Comparison of ENCODE assay signal across 14 cellular contexts in the genomic region with DNA sequence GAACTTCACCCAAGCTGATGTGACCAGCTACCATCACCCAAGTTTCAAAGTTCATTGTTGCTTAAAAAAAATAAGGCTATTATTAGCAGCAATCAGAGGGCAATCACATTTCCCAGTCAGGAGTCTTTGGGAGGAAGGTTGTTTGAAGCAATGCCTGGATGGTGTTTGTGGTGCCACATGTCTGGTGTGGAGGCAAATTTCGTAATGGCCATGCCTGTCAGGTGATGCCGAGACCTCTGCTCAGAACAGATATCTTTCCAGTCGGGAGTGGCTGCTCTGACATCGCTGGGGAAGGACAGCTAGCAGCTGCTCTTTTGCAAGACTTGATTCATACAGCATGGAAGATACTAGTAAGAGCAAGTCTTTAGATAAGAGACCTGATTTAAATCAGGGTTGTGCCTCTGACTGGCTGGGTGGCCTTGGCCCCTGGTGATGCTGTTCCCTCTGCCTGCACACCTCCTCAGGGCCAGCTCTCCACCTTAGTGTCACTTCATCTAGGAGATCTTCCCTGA.
DNase-seq lines count a peak whose midpoint lies in the region; ATAC-seq, FAIRE-seq and TF ChIP-seq lines count a peak whose summit lies in the region.
"Had no signal": no experiment of that assay in that cellular context is flagged by ENCODE, and none has a peak within 500 bp of the region (broad histone marks: within the 10 kb centered on the region; RNA-seq: fewer than 3 reads in every experiment).

No MANE protein-coding gene starts in this region.

- no peak overlapping the region for H3K23ac ChIP-seq in H9 (ENCODE audit: insufficient read length, low read depth, low read length)

- H4K91ac ChIP-seq in H9 (ENCODE audit: insufficient read length, low read depth, low read length), result no peak overlapping the region

- no peaks in the 10 kb centered on the region for H3K9me2 ChIP-seq in hepatocyte (replicated peaks; ENCODE audit: insufficient read depth)

- no peaks in the 10 kb centered on the region for H3K79me2 ChIP-seq in hepatocyte
- no peaks in the 10 kb centered on the region for H3K79me2 ChIP-seq in H9 (ENCODE audit: insufficient read depth, low read length)

- intact Hi-C loops in sciatic nerve (cut with DNase I), result no loop called here

- DNase-seq in GM04503 (ENCODE audit: low read depth), result peak; percentile 21
- peak; percentile 76 for DNase-seq in bronchial epithelial cell (ENCODE audit: low read depth)
- DNase-seq in hepatocyte (ENCODE audit: low spot score), result peak; percentile 86
- no peak for DNase-seq in sciatic nerve (ENCODE audit: low spot score)
- DNase-seq in 8988T, result no peak
- DNase-seq in H9, result no peak
- no peak for DNase-seq in osteocyte (ENCODE audit: extremely low spot score, unreplicated experiment)
- DNase-seq: activated naive CD8-positive, alpha-beta T cell treated with anti-CD3 and anti-CD28 coated beads, Interleukin-2, amount 10 ng/mL, durations not matched to agents 7 days and 5 days; NCI-H1105 treated with DMSO at 0.1 percent for 48 hours; WERI-Rb-1 had no signal

- no peak overlapping the region for H2BK120ac ChIP-seq in H9 (ENCODE audit: low read depth, low read length, poor library complexity, severe bottlenecking)

- H3K4me1 Mint-ChIP-seq in H9 (no peaks in the 10 kb centered on the region), osteocyte (ENCODE audit: unreplicated experiment) (peaks cover 3% of the 10 kb centered on the region)

- H3K4me1 ChIP-seq in hepatocyte (ENCODE audit: insufficient read depth) (peaks cover 44% of the 10 kb centered on the region), H9 (ENCODE audit: insufficient read depth, low read length) (no peaks in the 10 kb centered on the region)

- no peak overlapping the region for H3K14ac ChIP-seq in H9 (ENCODE audit: insufficient read depth, low read length)

- no peak overlapping the region for H3K9ac ChIP-seq in H9 (ENCODE audit: extremely low read depth, insufficient read length, low read length)
- H3K9ac ChIP-seq: BLaER1 treated with 17β-estradiol and CSF1 and Interleukin-3, amounts not matched to agents 10 nM and 100 nM had no signal

- no peak overlapping the region for H4K8ac ChIP-seq in H9 (replicated peaks; ENCODE audit: insufficient read length, low read depth, low read length)

- H2BK20ac ChIP-seq in H9 (ENCODE audit: low read depth, low read length, poor library complexity, severe bottlenecking), result no peak overlapping the region

- H3K27ac ChIP-seq in hepatocyte (peak overlapping the region; percentile 88), H9 (ENCODE audit: insufficient read length, low read depth, low read length) (no peak overlapping the region)
- H3K27ac ChIP-seq: BLaER1 treated with 17β-estradiol and CSF1 and Interleukin-3, amounts not matched to agents 10 nM and 100 nM; ovary; WERI-Rb-1 had no signal

- H3K4ac ChIP-seq in H9 (ENCODE audit: low read depth, low read length), result no peak overlapping the region

- H2BK15ac ChIP-seq in H9 (ENCODE audit: low read depth, low read length), result no peak overlapping the region

- H2AK5ac ChIP-seq in H9 (ENCODE audit: insufficient read length, low read length), result no peak overlapping the region

- H3K4me3 ChIP-seq in bronchial epithelial cell (ENCODE audit: low read depth, low read length) (no peak overlapping the region), hepatocyte (no peak overlapping the region)
- H3K4me3 ChIP-seq: BLaER1 treated with 17β-estradiol and CSF1 and Interleukin-3, amounts not matched to agents 10 nM and 100 nM; ovary had no signal

- no peak for TF ChIP-seq CTCF in bronchial epithelial cell (IDR thresholded peaks at IDR 0.05; ENCODE audit: insufficient read depth, low read length, severe bottlenecking)
- TF ChIP-seq CTCF in hepatocyte (IDR thresholded peaks at IDR 0.05; ENCODE audit: poor library complexity), result no peak
- TF ChIP-seq CTCF in H9 (conservative IDR thresholded peaks at IDR 0.05), result no peak
- TF ChIP-seq CTCF in osteocyte (IDR thresholded peaks at IDR 0.05), result no peak

- no peaks in the 10 kb centered on the region for H4K20me1 ChIP-seq in hepatocyte (ENCODE audit: insufficient read depth, poor library complexity, severe bottlenecking)
- H4K20me1 ChIP-seq in H9 (ENCODE audit: control insufficient read depth, insufficient read depth, insufficient read length), result no peaks in the 10 kb centered on the region
- H4K20me1 ChIP-seq: BLaER1 treated with 17β-estradiol and CSF1 and Interleukin-3, amounts not matched to agents 10 nM and 100 nM had no signal

- H3K56ac ChIP-seq in H9 (ENCODE audit: insufficient read length, low read depth, low read length), result no peak overlapping the region

- H3K27me3 Mint-ChIP-seq in H9 (ENCODE audit: low read depth), result no peaks in the 10 kb centered on the region; the same call in none of the 2 replicates
- H3K27me3 Mint-ChIP-seq in osteocyte (ENCODE audit: unreplicated experiment), result peaks cover 3% of the 10 kb centered on the region

- 39% methylated on average over 4 of the region's 4 CpGs for WGBS in hepatocyte (ENCODE audit: low lambda C conversion rate, missing lambda C conversion rate)
- no CpG with 5 or more reads among the region's 4 CpGs for WGBS in H9 (ENCODE audit: extremely low coverage, insufficient read length, low lambda C conversion rate)

- H3K9me3 Mint-ChIP-seq in H9 (no peaks in the 10 kb centered on the region), osteocyte (ENCODE audit: unreplicated experiment) (no peaks in the 10 kb centered on the region)
- H3K9me3 Mint-ChIP-seq: stimulated activated effector memory CD8-positive, alpha-beta T cell treated with anti-CD3 and anti-CD28 coated beads, Interleukin-12 subunit alpha, Interleukin-12 subunit beta, amount 100 ng/mL, for 72 hours had no signal

- no peak overlapping the region for H3K18ac ChIP-seq in H9 (ENCODE audit: insufficient read length, low read depth, low read length)

- no peak overlapping the region for H4K5ac ChIP-seq in H9 (ENCODE audit: insufficient read length, low read depth, low read length)

- FAIRE-seq in bronchial epithelial cell (lab: Jason Lieb, UNC), result no peak

- no peaks in the 10 kb centered on the region for H3K36me3 Mint-ChIP-seq in H9 (ENCODE audit: insufficient read depth in 1 of 3, low read depth in 3 of 3)
- H3K36me3 Mint-ChIP-seq in osteocyte (ENCODE audit: unreplicated experiment), result no peaks in the 10 kb centered on the region
- H3K36me3 Mint-ChIP-seq: activated naive CD8-positive, alpha-beta T cell treated with anti-CD3 and anti-CD28 coated beads, Interleukin-2, amount 10 ng/mL, durations not matched to agents 7 days and 5 days; stimulated activated effector memory CD8-positive, alpha-beta T cell treated with anti-CD3 and anti-CD28 coated beads, Interleukin-12 subunit alpha, Interleukin-12 subunit beta, amount 100 ng/mL, for 72 hours had no signal

- H3K4me3 Mint-ChIP-seq in H9, result no peak overlapping the region
- H3K4me3 Mint-ChIP-seq in osteocyte (ENCODE audit: unreplicated experiment), result no peak overlapping the region
- H3K4me3 Mint-ChIP-seq: activated naive CD8-positive, alpha-beta T cell treated with anti-CD3 and anti-CD28 coated beads, Interleukin-2, amount 10 ng/mL, durations not matched to agents 7 days and 5 days; stimulated activated effector memory CD8-positive, alpha-beta T cell treated with anti-CD3 and anti-CD28 coated beads, Interleukin-12 subunit alpha, Interleukin-12 subunit beta, amount 100 ng/mL, for 72 hours had no signal

- no peaks in the 10 kb centered on the region for H3K23me2 ChIP-seq in H9 (ENCODE audit: insufficient read length, low read depth, low read length, poor library complexity, severe bottlenecking)

- no peaks in the 10 kb centered on the region for H3K79me1 ChIP-seq in H9 (ENCODE audit: insufficient read depth, low read depth, low read length, poor library complexity, severe bottlenecking)

- H2BK5ac ChIP-seq in H9 (ENCODE audit: insufficient read length, low read length), result no peak overlapping the region

- no peaks in the 10 kb centered on the region for H3K27me3 ChIP-seq in bronchial epithelial cell (ENCODE audit: control insufficient read depth, insufficient read depth, low read length)
- H3K27me3 ChIP-seq in hepatocyte, result no peaks in the 10 kb centered on the region
- no peaks in the 10 kb centered on the region for H3K27me3 ChIP-seq in H9 (ENCODE audit: insufficient read depth, low read length)
- H3K27me3 ChIP-seq: BLaER1 treated with 17β-estradiol and CSF1 and Interleukin-3, amounts not matched to agents 10 nM and 100 nM; ovary had no signal

- H3K27ac Mint-ChIP-seq in H9 (no peak overlapping the region), osteocyte (ENCODE audit: unreplicated experiment) (no peak overlapping the region)
- H3K27ac Mint-ChIP-seq: stimulated activated effector memory CD8-positive, alpha-beta T cell treated with anti-CD3 and anti-CD28 coated beads, Interleukin-12 subunit alpha, Interleukin-12 subunit beta, amount 100 ng/mL, for 72 hours had no signal

- H3K4me2 ChIP-seq in hepatocyte (no peak overlapping the region), H9 (ENCODE audit: insufficient read depth, insufficient read length, low read length) (no peak overlapping the region)

- H2BK12ac ChIP-seq in H9 (ENCODE audit: insufficient read length, low read depth, low read length), result no peak overlapping the region

- H2AFZ ChIP-seq in hepatocyte (no peak overlapping the region), H9 (ENCODE audit: low read length) (no peak overlapping the region)

- H3K9me3 ChIP-seq in hepatocyte (ENCODE audit: low read depth), result no peaks in the 10 kb centered on the region
- no peaks in the 10 kb centered on the region for H3K9me3 ChIP-seq in H9 (ENCODE audit: control insufficient read depth, low read depth, low read length)
- H3K9me3 ChIP-seq: BLaER1 treated with 17β-estradiol and CSF1 and Interleukin-3, amounts not matched to agents 10 nM and 100 nM; ovary had no signal

- H3K36me3 ChIP-seq in bronchial epithelial cell (ENCODE audit: control insufficient read depth, insufficient read depth, low read length) (no peaks in the 10 kb centered on the region), hepatocyte (replicated peaks; ENCODE audit: insufficient read depth, low read depth) (no peaks in the 10 kb centered on the region)
- H3K36me3 ChIP-seq: BLaER1 treated with 17β-estradiol and CSF1 and Interleukin-3, amounts not matched to agents 10 nM and 100 nM; ovary; WERI-Rb-1 had no signal

- H3T11ph ChIP-seq in H9 (ENCODE audit: low read length), result no peak overlapping the region

- ATAC-seq in sciatic nerve (peak; percentile 30), HG03432 (IDR thresholded peaks at IDR 0.05; ENCODE audit: unreplicated experiment) (no peak)
- ATAC-seq: stimulated activated effector memory CD8-positive, alpha-beta T cell treated with anti-CD3 and anti-CD28 coated beads, Interleukin-12 subunit alpha, Interleukin-12 subunit beta, amount 100 ng/mL, for 72 hours had no signal

Comparison
In these comparisons a context has a peak if more than half of its experiments do, and no peak if none do; other contexts are left out.
1. DNase-seq: peak in GM04503 (single experiment), bronchial epithelial cell (single experiment) and hepatocyte (single experiment); none in sciatic nerve (single experiment), 8988T (single experiment), H9 (single experiment) and osteocyte (single experiment).